9 cellular contexts compared by ENCODE assay signal in the genomic region with DNA sequence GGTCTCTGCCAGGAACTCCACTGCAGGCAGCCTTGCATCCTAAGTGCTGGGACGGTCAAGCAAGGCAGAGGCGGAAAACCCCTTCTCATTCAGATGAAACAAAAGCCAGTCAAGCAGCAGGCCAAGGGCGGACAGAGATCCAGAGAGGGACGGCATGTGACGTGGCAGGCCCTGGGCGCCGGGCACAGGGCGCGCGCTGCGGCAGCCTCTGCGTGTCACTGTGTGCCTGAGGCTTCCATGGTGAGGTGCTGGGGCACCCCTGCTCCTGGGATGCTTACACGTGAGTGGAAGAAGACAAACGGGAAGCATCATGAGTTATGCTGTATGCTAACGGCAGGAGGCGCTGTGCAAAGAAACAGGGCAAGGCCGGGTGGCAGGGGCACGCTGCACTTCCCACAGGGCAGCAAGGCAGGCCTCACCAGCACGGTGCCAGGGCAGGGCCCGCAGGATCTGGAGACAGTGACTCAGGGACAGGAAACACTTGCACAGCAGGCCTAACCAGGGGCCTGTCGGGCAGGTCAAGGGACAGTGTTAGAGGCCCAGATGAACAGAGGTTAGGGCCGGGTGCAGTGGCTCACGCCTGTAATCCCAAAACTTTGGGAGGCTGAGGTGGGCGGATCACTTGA. TPM values are rescaled to one million over a fixed set of nuclear protein-coding genes. Genes with fewer than 3 reads are reported as not detected.
DNase-seq lines count a peak whose midpoint lies in the region; ATAC-seq and TF ChIP-seq lines count a peak whose summit lies in the region.
"Had no signal": no experiment of that assay in that cellular context is flagged by ENCODE, and none has a peak within 500 bp of the region (broad histone marks: within the 10 kb centered on the region; RNA-seq: fewer than 3 reads in every experiment).

No MANE protein-coding gene starts in this region.

- H3K36me3 Mint-ChIP-seq in stimulated activated naive B cell treated with anti-CD40 and anti-IgM and Interleukin-4, amounts not matched to agents 10 μg/mL and 1 μg/mL and 100 μg/mL, for 72 hours = peaks cover 11 to 48% of the 10 kb centered on the region in 2 donors

- H3K4me1 ChIP-seq in Karpas-422 (ENCODE audit: low read length) = peaks cover 4% of the 10 kb centered on the region

- H3K79me2 ChIP-seq in Karpas-422 (ENCODE audit: low read length) = peaks cover 64% of the 10 kb centered on the region

- peak overlapping the region; percentile 20 for H3K27ac Mint-ChIP-seq in stimulated activated naive B cell treated with anti-CD40 and anti-IgM and Interleukin-4, amounts not matched to agents 10 μg/mL and 1 μg/mL and 100 μg/mL, for 72 hours
- H3K27ac Mint-ChIP-seq: T-helper 1 cell treated with Interleukin-12 subunit alpha and Interleukin-12 subunit beta and Interleukin-4 antibody, amounts not matched to agents 30 μg/mL and 1 μg/mL, for 36 hours had no signal

- peak; percentile 39; the same call in 1 of the 2 replicates for TF ChIP-seq CTCF in WERI-Rb-1 (IDR thresholded peaks at IDR 0.05; ENCODE audit: low read depth, low read length)

- DNase-seq in NCI-H1694 treated with DMSO at 0.1 percent for 48 hours (lab: John Stamatoyannopoulos, UW) (peak; percentile 7), NCI-H1694 (lab: John Stamatoyannopoulos, UW) (no peak), WERI-Rb-1 (no peak), iPS-NIHi11 (ENCODE audit: low spot score) (peak; percentile 61), NCI-H69 (lab: John Stamatoyannopoulos, UW) (no peak), Karpas-422 (no peak)
- DNase-seq in stimulated activated naive B cell treated with anti-CD40 and anti-IgM and Interleukin-4, amounts not matched to agents 10 μg/mL and 1 μg/mL and 100 μg/mL, for 72 hours = no peak

- peaks cover 42 to 65% of the 10 kb centered on the region in 2 donors for H3K4me1 Mint-ChIP-seq in stimulated activated naive B cell treated with anti-CD40 and anti-IgM and Interleukin-4, amounts not matched to agents 10 μg/mL and 1 μg/mL and 100 μg/mL, for 72 hours

- no peak overlapping the region for H3K9ac ChIP-seq in Karpas-422 (ENCODE audit: low read length)

- ATAC-seq in stimulated activated naive B cell treated with anti-CD40 and anti-IgM and Interleukin-4, amounts not matched to agents 10 μg/mL and 1 μg/mL and 100 μg/mL, for 72 hours (replicated peaks) = no peak
- no peak for ATAC-seq in GM19035 (IDR thresholded peaks at IDR 0.05; ENCODE audit: unreplicated experiment)

- H3K9me3 ChIP-seq in WERI-Rb-1 (ENCODE audit: severe bottlenecking) (no peaks in the 10 kb centered on the region), Karpas-422 (ENCODE audit: low read length) (no peaks in the 10 kb centered on the region)

- no peaks in the 10 kb centered on the region for H3K27me3 ChIP-seq in WERI-Rb-1 (ENCODE audit: insufficient read depth, low read depth, severe bottlenecking)
- H3K27me3 ChIP-seq in Karpas-422 (ENCODE audit: low read length) = no peaks in the 10 kb centered on the region

- H3K9me2 ChIP-seq in Karpas-422 (replicated peaks; ENCODE audit: insufficient read depth, low read length) = no peaks in the 10 kb centered on the region

- no peaks in the 10 kb centered on the region for H3K27me3 Mint-ChIP-seq in stimulated activated naive B cell treated with anti-CD40 and anti-IgM and Interleukin-4, amounts not matched to agents 10 μg/mL and 1 μg/mL and 100 μg/mL, for 72 hours

- H3K36me3 ChIP-seq in WERI-Rb-1 (peaks cover 28% of the 10 kb centered on the region), Karpas-422 (ENCODE audit: insufficient read depth, low read length) (no peaks in the 10 kb centered on the region)

- H3K27ac ChIP-seq in WERI-Rb-1 (no peak overlapping the region), Karpas-422 (ENCODE audit: low read length) (no peak overlapping the region)

- H3K4me3 ChIP-seq in WERI-Rb-1 (ENCODE audit: low read depth, low read length) = no peak overlapping the region
- no peak overlapping the region for H3K4me3 ChIP-seq in Karpas-422 (ENCODE audit: low read length)

- no peak overlapping the region for H2AFZ ChIP-seq in Karpas-422 (ENCODE audit: low read length)

- no peaks in the 10 kb centered on the region for H3K9me3 Mint-ChIP-seq in stimulated activated naive B cell treated with anti-CD40 and anti-IgM and Interleukin-4, amounts not matched to agents 10 μg/mL and 1 μg/mL and 100 μg/mL, for 72 hours
- H3K9me3 Mint-ChIP-seq: T-helper 1 cell treated with Interleukin-12 subunit alpha and Interleukin-12 subunit beta and Interleukin-4 antibody, amounts not matched to agents 30 μg/mL and 1 μg/mL, for 36 hours had no signal

- H4K20me1 ChIP-seq in Karpas-422 (ENCODE audit: insufficient read depth, low read depth, low read length) = no peaks in the 10 kb centered on the region

- H3K4me2 ChIP-seq in Karpas-422 (ENCODE audit: low read depth, low read length, poor library complexity, severe bottlenecking) = no peak overlapping the region

- H3K4me3 Mint-ChIP-seq in stimulated activated naive B cell treated with anti-CD40 and anti-IgM and Interleukin-4, amounts not matched to agents 10 μg/mL and 1 μg/mL and 100 μg/mL, for 72 hours = no peak overlapping the region
- H3K4me3 Mint-ChIP-seq: T-helper 1 cell treated with Interleukin-12 subunit alpha and Interleukin-12 subunit beta and Interleukin-4 antibody, amounts not matched to agents 30 μg/mL and 1 μg/mL, for 36 hours had no signal

RNA-seq across cellular contexts. Expression of a gene that starts 6.1 kb away (rescaled TPM):
- total RNA-seq in Karpas-422 (2014; rRNA removed; shearing (Covaris generic); ENCODE audit: low replicate concordance) = 6.5 and 20.9 TPM in 2 replicates

Comparison
In these comparisons a context has a peak if more than half of its experiments do, and no peak if none do; other contexts are left out.
1. DNase-seq: peak in NCI-H1694 treated with DMSO at 0.1 percent for 48 hours (single experiment) and iPS-NIHi11 (single experiment); none in NCI-H1694 (single experiment), WERI-Rb-1 (single experiment), stimulated activated naive B cell treated with anti-CD40 and anti-IgM and Interleukin-4, amounts not matched to agents 10 μg/mL and 1 μg/mL and 100 μg/mL, for 72 hours (single experiment), NCI-H69 (single experiment) and Karpas-422 (single experiment).